8 cellular contexts compared by ENCODE assay signal in genomic region chr6:35370124-35370741, GRCh38. TPM values are rescaled to one million over a fixed set of nuclear protein-coding genes. Genes with fewer than 3 reads are reported as not detected.
DNase-seq lines count a peak whose midpoint lies in the region; ATAC-seq and TF ChIP-seq lines count a peak whose summit lies in the region.

No MANE protein-coding gene starts in this region.

- peak; percentile 61 for ATAC-seq in HG02943 (IDR thresholded peaks at IDR 0.05; ENCODE audit: low read depth, unreplicated experiment)

- no peaks in the 10 kb centered on the region for H4K20me1 ChIP-seq in SK-N-SH (ENCODE audit: insufficient read depth)

- no peaks in the 10 kb centered on the region for H3K9me2 ChIP-seq in SK-N-SH

- WGBS in SK-N-SH (ENCODE audit: low lambda C conversion rate) = 23% methylated on average over 8 of the region's 8 CpGs

- H3K27ac ChIP-seq in SK-N-SH (ENCODE audit: low read depth in 2 of 2, low read length in 1 of 2) = peak overlapping the region; percentile 48 to 98; a peak in 3 of 4 replicates

- no peaks in the 10 kb centered on the region for H3K27me3 ChIP-seq in SK-N-SH (ENCODE audit: insufficient read depth)
- no peaks in the 10 kb centered on the region for H3K27me3 ChIP-seq in kidney epithelial cell (ENCODE audit: control insufficient read depth, insufficient read depth, low read length)

- peak; percentile 98 for DNase-seq in Daoy (ENCODE audit: low read depth)
- DNase-seq in SK-N-SH = no peak
- DNase-seq in astrocyte of the spinal cord (ENCODE audit: low read depth, low spot score) = peak; percentile 95
- peak; percentile 91 for DNase-seq in kidney epithelial cell (ENCODE audit: low read depth)
- peak; percentile 24 for DNase-seq in stimulated activated CD4-positive, alpha-beta T cell treated with anti-CD3 and anti-CD28 coated beads, Interleukin-4, amount 100 ng/mL, for 1 hour
- DNase-seq in NCI-H1694 (lab: John Stamatoyannopoulos, UW) = no peak
- DNase-seq in cerebellum (ENCODE audit: low spot score) = no peak

- 0 out of 4 replicates have a peak overlapping the region, but pooled peaks of 1 of the 2 experiments have one; percentile 5 for H3K4me3 ChIP-seq in SK-N-SH (ENCODE audit: low read depth in 2 of 2, low read length in 1 of 2)
- no peak overlapping the region for H3K4me3 ChIP-seq in astrocyte of the spinal cord (ENCODE audit: low read depth, low read length)
- no peak overlapping the region for H3K4me3 ChIP-seq in kidney epithelial cell (ENCODE audit: low read depth, low read length)

- no peak for TF ChIP-seq RAD21 in SK-N-SH (IDR thresholded peaks at IDR 0.05; ENCODE audit: low read length)

- H3K4me1 ChIP-seq in SK-N-SH (ENCODE audit: control insufficient read depth in 1 of 2, insufficient read depth in 2 of 2, low read depth in 1 of 2, low read length in 1 of 2) = peaks cover 17 to 37% of the 10 kb centered on the region in 2 experiments

- H3K36me3 ChIP-seq in SK-N-SH (replicated peaks in 1 of 2; ENCODE audit: control insufficient read depth in 1 of 2, insufficient read depth in 2 of 2, low read length in 1 of 2) = no peaks in the 10 kb centered on the region
- H3K36me3 ChIP-seq in kidney epithelial cell (ENCODE audit: control insufficient read depth, insufficient read depth, low read length) = peaks cover 1% of the 10 kb centered on the region

- peaks cover 20% of the 10 kb centered on the region for H3F3A ChIP-seq in SK-N-SH (replicated peaks; ENCODE audit: insufficient read depth)

- peaks cover 66% of the 10 kb centered on the region for H3K79me2 ChIP-seq in SK-N-SH (ENCODE audit: insufficient read depth)

- CTCF ChIA-PET in SK-N-SH (lab: Yijun Ruan, JAX) = interaction anchor here (0.6 kb wide), 1 partner anchor 1389 kb away, joined by 4 read pairs; no protein-coding TSS in a partner anchor

- TF ChIP-seq CTCF in SK-N-SH (IDR thresholded peaks at IDR 0.05) (no peak), astrocyte of the spinal cord (IDR thresholded peaks at IDR 0.05; ENCODE audit: low read depth, low read length) (no peak), kidney epithelial cell (IDR thresholded peaks at IDR 0.05; ENCODE audit: insufficient read depth, low read length, poor library complexity, severe bottlenecking) (no peak)

- H3K9ac ChIP-seq in SK-N-SH = peak overlapping the region; percentile 64

- H3K9me3 ChIP-seq in SK-N-SH = no peaks in the 10 kb centered on the region

- H3K4me2 ChIP-seq in SK-N-SH = peak overlapping the region; percentile 67

- TF ChIP-seq EP300 in SK-N-SH (IDR thresholded peaks at IDR 0.05; ENCODE audit: borderline replicate concordance in 1 of 2, low read depth in 1 of 2, low read length in 1 of 2) = peak in 1 of 2 experiments; percentile 65; a peak in 1 of 4 replicates

- POLR2A ChIA-PET in SK-N-SH (lab: Yijun Ruan, JAX) = interaction anchor here (0.8 kb wide), 1 partner anchor 26 kb away, joined by 3 read pairs; no protein-coding TSS in a partner anchor

- H2AFZ ChIP-seq in SK-N-SH (ENCODE audit: low read depth) = no peak overlapping the region; the same call in 1 of the 2 replicates

- in situ Hi-C loops in astrocyte of the spinal cord (cut with HindIII; ENCODE audit: low sequenced_read_pairs) = no loop called here

TF ChIP-seq in SK-N-SH, 30 proteins besides CTCF, POLR2A, EP300 and RAD21 (continues in another document):
- TF ChIP-seq SMC3 (IDR thresholded peaks at IDR 0.05; ENCODE audit: low read depth, low read length) (no peak), ELF1 (IDR thresholded peaks at IDR 0.05) (peak; percentile 72), TAF1 (IDR thresholded peaks at IDR 0.05; ENCODE audit: borderline replicate concordance, low read depth, low read length) (no peak), GATA2 (CRISPR knock-in tag; IDR thresholded peaks at IDR 0.05) (no peak), SIN3A (IDR thresholded peaks at IDR 0.05; ENCODE audit: borderline replicate concordance, low read depth, low read length) (peak; percentile 81; the same call in 1 of the 2 replicates), EZH2phosphoT487 (IDR thresholded peaks at IDR 0.05; ENCODE audit: borderline replicate concordance, low read depth) (no peak), RCOR1 (IDR thresholded peaks at IDR 0.05; ENCODE audit: low read length) (no peak), MEF2A (IDR thresholded peaks at IDR 0.05; ENCODE audit: borderline replicate concordance, low read depth) (peak; percentile 93), USF2 (IDR thresholded peaks at IDR 0.05; ENCODE audit: borderline replicate concordance, low read depth, low read length) (no peak), FOXM1 (IDR thresholded peaks at IDR 0.05; ENCODE audit: low read depth) (peak; percentile 69), ZBTB33 (IDR thresholded peaks at IDR 0.05; ENCODE audit: borderline replicate concordance, low read depth) (no peak), MAX (IDR thresholded peaks at IDR 0.05; ENCODE audit: low read depth) (peak; percentile 95), USF1 (IDR thresholded peaks at IDR 0.05; ENCODE audit: borderline replicate concordance, low read depth) (no peak; the same call in 1 of the 2 replicates), IRF3 (IDR thresholded peaks at IDR 0.05; ENCODE audit: low read depth, low read length) (no peak), TEAD4 (IDR thresholded peaks at IDR 0.05; ENCODE audit: borderline replicate concordance, insufficient read depth) (no peak), YY1 (IDR thresholded peaks at IDR 0.05; ENCODE audit: low read depth) (no peak), FOSL2 (IDR thresholded peaks at IDR 0.05; ENCODE audit: borderline replicate concordance, low read depth) (peak; percentile 90), MXI1 (IDR thresholded peaks at IDR 0.05; ENCODE audit: low read depth, low read length) (no peak), POLR2AphosphoS5 (IDR thresholded peaks at IDR 0.05; ENCODE audit: low read depth, low read length) (peak; percentile 69; the same call in 1 of the 2 replicates), JUND (IDR thresholded peaks at IDR 0.05) (peak; percentile 80), RFX5 (IDR thresholded peaks at IDR 0.05; ENCODE audit: low read length) (no peak), NFIC (IDR thresholded peaks at IDR 0.05; ENCODE audit: borderline replicate concordance) (peak; percentile 86), GABPA (IDR thresholded peaks at IDR 0.05; ENCODE audit: low read depth) (peak; percentile 27; the same call in 1 of the 2 replicates), NRF1 (IDR thresholded peaks at IDR 0.05; ENCODE audit: low read depth, low read length) (no peak), TCF12 (IDR thresholded peaks at IDR 0.05) (peak; percentile 84)

RNA-seq across cellular contexts. Expression of gene PPARD, which starts 27.9 kb away (rescaled TPM):
- 2.9 and 5.6 TPM in 2 replicates for total RNA-seq in Daoy (2014; rRNA removed; shearing (Covaris generic))
- 11.5 and 13.3 TPM in 2 replicates for polyA plus RNA-seq in SK-N-SH (2012; rRNA removed)
- polyA plus RNA-seq in SK-N-SH (2012; cell fraction: cytosol; rRNA removed) = 6.0 and 9.4 TPM in 2 replicates
- 19.3 and 20.2 TPM in 2 replicates for polyA plus RNA-seq in SK-N-SH (2012; cell fraction: nucleus; rRNA removed)
- 13.5 and 15.0 TPM in 2 replicates for total RNA-seq in kidney epithelial cell
- total RNA-seq in cerebellum = 5.5 TPM

Comparison
In these comparisons a context has a peak if more than half of its experiments do, and no peak if none do; other contexts are left out.
1. DNase-seq: peak in Daoy (single experiment), astrocyte of the spinal cord (single experiment), kidney epithelial cell (single experiment) and stimulated activated CD4-positive, alpha-beta T cell treated with anti-CD3 and anti-CD28 coated beads, Interleukin-4, amount 100 ng/mL, for 1 hour (single experiment); none in SK-N-SH (single experiment), NCI-H1694 (single experiment) and cerebellum (single experiment).